ENCODE assay signal across 25 cellular contexts in genomic region chr5:137312060-137312459, GRCh38.
"Had no signal": no experiment of that assay in that cellular context is flagged by ENCODE, and none has a peak within 500 bp of the region (broad histone marks: within the 10 kb centered on the region; RNA-seq: fewer than 3 reads in every experiment).

No MANE protein-coding gene starts in this region.

- H3K27me3 ChIP-seq: cardiac muscle cell, stomach had no signal

- H3K4me3 Mint-ChIP-seq: activated CD4-positive, alpha-beta memory T cell treated with anti-CD3 and anti-CD28 coated beads, Interleukin-2, amount 10 ng/mL, durations not matched to agents 7 days and 5 days; activated CD8-positive, alpha-beta memory T cell treated with anti-CD3 and anti-CD28 coated beads, Interleukin-2, amount 10 ng/mL, durations not matched to agents 7 days and 5 days; activated naive CD8-positive, alpha-beta T cell treated with anti-CD3 and anti-CD28 coated beads for 36 hours; effector memory CD8-positive, alpha-beta T cell; memory B cell; naive B cell; neural crest cell; type B pancreatic cell had no signal

- H3K27me3 Mint-ChIP-seq: activated CD4-positive, alpha-beta memory T cell treated with anti-CD3 and anti-CD28 coated beads, Interleukin-2, amount 10 ng/mL, durations not matched to agents 7 days and 5 days; memory B cell had no signal

- DNase-seq: activated CD4-positive, alpha-beta memory T cell treated with anti-CD3 and anti-CD28 coated beads, Interleukin-2, amount 10 ng/mL, durations not matched to agents 7 days and 5 days; activated CD4-positive, alpha-beta T cell treated with anti-CD3 and anti-CD28 coated beads for 4 hours; activated CD8-positive, alpha-beta memory T cell treated with anti-CD3 and anti-CD28 coated beads, Interleukin-2, amount 10 ng/mL, durations not matched to agents 7 days and 5 days; activated naive CD4-positive, alpha-beta T cell; activated naive CD8-positive, alpha-beta T cell treated with anti-CD3 and anti-CD28 coated beads for 36 hours; amniotic stem cell; dermis blood vessel endothelial cell; effector memory CD8-positive, alpha-beta T cell; foreskin melanocyte; kidney glomerular epithelial cell; left ventricle myocardium superior; mucosa of descending colon; naive B cell; right cardiac atrium; small intestine; stimulated activated CD4-positive, alpha-beta T cell treated with anti-CD3 and anti-CD28 coated beads, Interleukin-15, amount 100 ng/mL, for 24 hours; stimulated activated CD4-positive, alpha-beta T cell treated with anti-CD3 and anti-CD28 coated beads, Interleukin-4, amount 100 ng/mL, for 1 hour; stomach; SW 1271; T-helper 2 cell had no signal

- H3K27ac Mint-ChIP-seq: activated CD4-positive, alpha-beta memory T cell treated with anti-CD3 and anti-CD28 coated beads, Interleukin-2, amount 10 ng/mL, durations not matched to agents 7 days and 5 days; activated CD8-positive, alpha-beta memory T cell treated with anti-CD3 and anti-CD28 coated beads, Interleukin-2, amount 10 ng/mL, durations not matched to agents 7 days and 5 days; activated naive CD8-positive, alpha-beta T cell treated with anti-CD3 and anti-CD28 coated beads for 36 hours; effector memory CD8-positive, alpha-beta T cell; memory B cell; naive B cell; type B pancreatic cell had no signal

- H3K27ac ChIP-seq: cardiac muscle cell, stomach had no signal

- H3K36me3 ChIP-seq: cardiac muscle cell, prostate gland, stomach had no signal

- H3K4me1 Mint-ChIP-seq: activated CD4-positive, alpha-beta memory T cell treated with anti-CD3 and anti-CD28 coated beads, Interleukin-2, amount 10 ng/mL, durations not matched to agents 7 days and 5 days; activated CD8-positive, alpha-beta memory T cell treated with anti-CD3 and anti-CD28 coated beads, Interleukin-2, amount 10 ng/mL, durations not matched to agents 7 days and 5 days; activated naive CD8-positive, alpha-beta T cell treated with anti-CD3 and anti-CD28 coated beads for 36 hours; memory B cell; naive B cell had no signal

- H3K36me3 Mint-ChIP-seq: activated CD8-positive, alpha-beta memory T cell treated with anti-CD3 and anti-CD28 coated beads, Interleukin-2, amount 10 ng/mL, durations not matched to agents 7 days and 5 days; activated naive CD8-positive, alpha-beta T cell treated with anti-CD3 and anti-CD28 coated beads for 36 hours; memory B cell; naive B cell; type B pancreatic cell had no signal

- H3K9me3 ChIP-seq: mucosa of descending colon, prostate gland, stomach had no signal

- H3K4me3 ChIP-seq: cardiac muscle cell, mucosa of descending colon, prostate gland, stomach had no signal

- H3K9me3 Mint-ChIP-seq: activated CD4-positive, alpha-beta memory T cell treated with anti-CD3 and anti-CD28 coated beads, Interleukin-2, amount 10 ng/mL, durations not matched to agents 7 days and 5 days; activated naive CD8-positive, alpha-beta T cell treated with anti-CD3 and anti-CD28 coated beads for 36 hours; effector memory CD8-positive, alpha-beta T cell; memory B cell; neural crest cell; type B pancreatic cell had no signal
